8 cellular contexts compared by ENCODE assay signal in genomic region chr2:73987109-73987947, GRCh38. TPM values are rescaled to one million over a fixed set of nuclear protein-coding genes. Genes with fewer than 3 reads are reported as not detected.
DNase-seq lines count a peak whose midpoint lies in the region; ATAC-seq, FAIRE-seq and TF ChIP-seq lines count a peak whose summit lies in the region.

No MANE protein-coding gene starts in this region.

- FAIRE-seq in HepG2 (lab: Jason Lieb, UNC) = no peak

- peak overlapping the region; percentile 42 for H3K9ac ChIP-seq in HepG2 (ENCODE audit: insufficient read depth, low read depth, low read length)

- H3K4me2 ChIP-seq in OCI-LY7 (ENCODE audit: low read length) (peak overlapping the region; percentile 85), HepG2 (ENCODE audit: low read depth, low read length) (peak overlapping the region; percentile 96)

- H3K27me3 ChIP-seq in HepG2 (ENCODE audit: control insufficient read depth in 1 of 2, insufficient read depth in 2 of 2, low read length in 2 of 2) = peaks cover 0 to 2% of the 10 kb centered on the region in 2 experiments; a peak in 1 of 5 replicates
- H3K27me3 ChIP-seq in stomach = no peaks in the 10 kb centered on the region

- peaks cover 64% of the 10 kb centered on the region for H3K79me2 ChIP-seq in OCI-LY7 (ENCODE audit: insufficient read depth, low read depth, low read length)
- H3K79me2 ChIP-seq in HepG2 (ENCODE audit: insufficient read depth, low read length) = peaks cover 61% of the 10 kb centered on the region

- no peaks in the 10 kb centered on the region for H3K9me2 ChIP-seq in OCI-LY7 (ENCODE audit: insufficient read depth, low read length)

- H3K4me3 ChIP-seq in OCI-LY7 (ENCODE audit: low read depth, low read length, poor library complexity, severe bottlenecking) (peak overlapping the region; percentile 67), astrocyte of the spinal cord (ENCODE audit: low read depth, low read length) (no peak overlapping the region), HepG2 (replicated peaks in 1 of 3; ENCODE audit: insufficient read depth in 1 of 3, low read depth in 2 of 3, low read length in 3 of 3) (peak overlapping the region; percentile 35 to 78 (median 67)), stomach (peak overlapping the region; percentile 8 to 65 (median 50))

- no peak overlapping the region for H2AFZ ChIP-seq in OCI-LY7 (ENCODE audit: low read length)
- no peak overlapping the region for H2AFZ ChIP-seq in HepG2 (ENCODE audit: low read length)

- TF ChIP-seq POLR2A in HepG2 (IDR thresholded peaks at IDR 0.05; ENCODE audit: insufficient read depth in 1 of 2, low read depth in 2 of 2, low read length in 2 of 2) (no peak), stomach (IDR thresholded peaks at IDR 0.05) (no peak)

- H3K9me3 ChIP-seq in OCI-LY7 (ENCODE audit: low read length) (peaks cover 6% of the 10 kb centered on the region; the same call in 1 of the 2 replicates), HepG2 (ENCODE audit: low read length) (no peaks in the 10 kb centered on the region), stomach (no peaks in the 10 kb centered on the region)

- peaks cover 62% of the 10 kb centered on the region for H3K36me3 ChIP-seq in OCI-LY7 (ENCODE audit: insufficient read depth, low read length)
- peaks cover 6 to 29% of the 10 kb centered on the region in 2 experiments for H3K36me3 ChIP-seq in HepG2 (replicated peaks in 1 of 2; ENCODE audit: control insufficient read depth in 1 of 2, insufficient read depth in 2 of 2, low read length in 2 of 2)
- H3K36me3 ChIP-seq in stomach = peaks cover 0 to 17% (median 0%) of the 10 kb centered on the region in 4 donors

- H3K27ac ChIP-seq in OCI-LY7 (ENCODE audit: low read depth, low read length, poor library complexity, severe bottlenecking) (no peak overlapping the region), HepG2 (ENCODE audit: extremely low read length, insufficient read depth, low read length) (no peak overlapping the region), stomach (peak overlapping the region in 2 of 5 donors; percentile 0 to 93)

- H3K4me1 ChIP-seq in OCI-LY7 (ENCODE audit: insufficient read depth, low read length, poor library complexity, severe bottlenecking) = peaks cover 52% of the 10 kb centered on the region
- H3K4me1 ChIP-seq in HepG2 (ENCODE audit: insufficient read depth, low read length) = peaks cover 68% of the 10 kb centered on the region
- peaks cover 44 to 73% (median 62%) of the 10 kb centered on the region in 4 donors for H3K4me1 ChIP-seq in stomach

- in situ Hi-C loops in astrocyte of the spinal cord (cut with HindIII; ENCODE audit: low sequenced_read_pairs) (no loop called here), HepG2 (cut with HindIII; ENCODE audit: extremely low pct_ligation_motif_present, low pct_unique_long_range_greater_than_20kb) (no loop called here), G401 (cut with HindIII; ENCODE audit: low sequenced_read_pairs) (no loop called here)

- POLR2A ChIA-PET in OCI-LY7 (lab: Charles Lee) (no interaction called here), HepG2 (lab: Yijun Ruan, JAX) (interaction anchor here (1.1 to 2.2 kb wide), 3 partner anchors 13 to 192 kb away, joined by 3 to 12 read pairs (median 5); partner anchors contain the start of gene MOB1A)

- CTCF ChIA-PET in OCI-LY7 (lab: Charles Lee; ENCODE audit: unreplicated experiment) = no interaction called here
- CTCF ChIA-PET in HepG2 (lab: Yijun Ruan, JAX; ENCODE audit: low intra/inter-chr PET ratio, low total read pairs) = no interaction called here

- no peak for TF ChIP-seq EP300 in HepG2 (IDR thresholded peaks at IDR 0.05; ENCODE audit: low read depth in 2 of 2, low read length in 2 of 2)
- no peak for TF ChIP-seq EP300 in HepG2 (CRISPR knock-in tag; IDR thresholded peaks at IDR 0.05; ENCODE audit: borderline replicate concordance)
- TF ChIP-seq EP300 in stomach (IDR thresholded peaks at IDR 0.05) = no peak

- intact Hi-C loops in OCI-LY7 (cut with micrococcal nuclease; ENCODE audit: unreplicated experiment) = loop anchor here (2.0 kb wide), 1 partner anchor 45 kb away; no protein-coding TSS in a partner anchor
- intact Hi-C loops in HepG2 (cut with micrococcal nuclease; ENCODE audit: unreplicated experiment) = no loop called here
- intact Hi-C loops in stomach (cut with DNase I; ENCODE audit: low total_unique reads) = no loop called here

- TF ChIP-seq RAD21 in HepG2 (CRISPR knock-in tag; IDR thresholded peaks at IDR 0.05) = peak; percentile 34; the same call in 1 of the 2 replicates

- BruUV-seq in OCI-LY7 (replicated peaks; lab: Mats Ljungman, UMichigan) (no TSS peak), HepG2 (replicated peaks; lab: Mats Ljungman, UMichigan) (no TSS peak)

- H4K20me1 ChIP-seq in OCI-LY7 (ENCODE audit: insufficient read depth, low read length) (no peaks in the 10 kb centered on the region), HepG2 (ENCODE audit: insufficient read depth, low read length) (peaks cover 7% of the 10 kb centered on the region; the same call in 1 of the 2 replicates)

- 65% methylated on average over 24 of the region's 24 CpGs for WGBS in HepG2 (ENCODE audit: low lambda C conversion rate)
- WGBS in stomach, 5 donors = 17 to 45% (median 19%) methylated on average over 23 to 24 of the region's 24 CpGs

- DNase-seq in EH (ENCODE audit: low read depth) (peak; percentile 53), OCI-LY7 (ENCODE audit: low spot score) (no peak), astrocyte of the spinal cord (ENCODE audit: low read depth, low spot score) (peak; percentile 56), HepG2 (ENCODE audit: low spot score) (no peak), stomach (peak; percentile 64), G401 (ENCODE audit: low spot score) (no peak), NCI-H2029 (lab: John Stamatoyannopoulos, UW) (no peak)

- TF ChIP-seq CTCF in OCI-LY7 (conservative IDR thresholded peaks at IDR 0.05; ENCODE audit: low read length) = no peak
- peak; percentile 53 for TF ChIP-seq CTCF in astrocyte of the spinal cord (IDR thresholded peaks at IDR 0.05; ENCODE audit: low read depth, low read length)
- TF ChIP-seq CTCF in HepG2 (CRISPR knock-in tag; IDR thresholded peaks at IDR 0.05) = peak; percentile 49
- TF ChIP-seq CTCF in stomach (IDR thresholded peaks at IDR 0.05) = peak in 4 of 7 experiments; percentile 19 to 34 (median 24)

- ATAC-seq in HepG2 (peak; percentile 37), HG03457 (IDR thresholded peaks at IDR 0.05; ENCODE audit: unreplicated experiment) (no peak)

TF ChIP-seq in HepG2, 621 proteins besides CTCF, POLR2A, EP300 and RAD21 (continues in another document):
- TF ChIP-seq MED13 (CRISPR knock-in tag; IDR thresholded peaks at IDR 0.05) = no peak
- TF ChIP-seq SMAD9 (CRISPR knock-in tag; IDR thresholded peaks at IDR 0.05) = no peak
- TF ChIP-seq POGZ (CRISPR knock-in tag; IDR thresholded peaks at IDR 0.05) = peak; percentile 36; the same call in 1 of the 2 replicates

RNA-seq across cellular contexts. Expression of gene TET3, which starts 2.6 kb away (rescaled TPM):
- total RNA-seq in OCI-LY7 (2014; rRNA removed; shearing (Covaris generic)) = 11.9 and 14.7 TPM in 2 replicates
- total RNA-seq in OCI-LY7 (2022) (24.8 and 25.2 TPM in 2 replicates), HepG2 (2016; rRNA removed; fragmentation: Illumina TruSeq; extraction: Trizol) (6.8 TPM in 2 replicates), stomach (10 to 100 TPM; 14.7 to 31.5 (median 17.8) TPM)
- total RNA-seq in HepG2 (2016; cell fraction: cytosol; rRNA removed; fragmentation: Illumina TruSeq; extraction: Trizol; ENCODE audit: low read depth) = 0.71 and 1.2 TPM in 2 replicates
- 6.1 and 7.2 TPM in 2 replicates for total RNA-seq in HepG2 (2016; cell fraction: insoluble cytoplasmic fraction; rRNA removed; fragmentation: Illumina TruSeq; extraction: Trizol)
- 2.4 and 2.7 TPM in 2 replicates for total RNA-seq in HepG2 (2016; cell fraction: membrane; rRNA removed; fragmentation: Illumina TruSeq; extraction: Trizol)
- 12.1 and 16.6 TPM in 2 replicates for total RNA-seq in HepG2 (2016; cell fraction: nucleus; rRNA removed; fragmentation: Illumina TruSeq; extraction: Trizol)
- polyA plus RNA-seq in HepG2 (2011; rRNA removed) (4.3 and 4.7 TPM in 2 replicates), stomach (1 to 10 TPM; 1.7 to 2.2 (median 1.8) TPM)
- 1.7 and 2.0 TPM in 2 replicates for polyA plus RNA-seq in HepG2 (2011; cell fraction: cytosol; rRNA removed)
- 19.7 and 21.9 TPM in 2 replicates for polyA plus RNA-seq in HepG2 (2011; cell fraction: nucleus; rRNA removed)
- 6.0 and 7.3 TPM in 2 replicates for polyA plus RNA-seq in HepG2 (2012)
- 0.26 and 0.32 TPM in 2 replicates for polyA plus RNA-seq in HepG2 (2016; cell fraction: cytosol; fragmentation: Illumina TruSeq; extraction: Trizol; ENCODE audit: low read depth)
- polyA plus RNA-seq in HepG2 (2016; cell fraction: insoluble cytoplasmic fraction; fragmentation: Illumina TruSeq; extraction: Trizol; ENCODE audit: low read depth) = 4.5 and 5.7 TPM in 2 replicates
- polyA plus RNA-seq in HepG2 (2016; cell fraction: membrane; fragmentation: Illumina TruSeq; extraction: Trizol; ENCODE audit: low read depth) = 0.63 and 0.87 TPM in 2 replicates
- 24.0 and 27.9 TPM in 2 replicates for polyA plus RNA-seq in HepG2 (2016; cell fraction: nucleus; fragmentation: Illumina TruSeq; extraction: Trizol; ENCODE audit: insufficient read depth, low read depth)
- polyA minus RNA-seq in HepG2 (2011; rRNA and poly(A)+ RNA removed; ENCODE audit: low replicate concordance) = 7.6 and 10.7 TPM in 2 replicates
- polyA minus RNA-seq in HepG2 (2011; cell fraction: cytosol; rRNA and poly(A)+ RNA removed) = 3.4 and 4.2 TPM in 2 replicates
- polyA minus RNA-seq in HepG2 (2011; cell fraction: nucleus; rRNA and poly(A)+ RNA removed) = 14.0 and 14.5 TPM in 2 replicates
- total RNA-seq in G401 (2014; rRNA removed; shearing (Covaris generic)) = 2.0 and 3.7 TPM in 2 replicates

Comparison
In these comparisons a context has a peak if more than half of its experiments do, and no peak if none do; other contexts are left out.
1. DNase-seq: peak in EH (single experiment), astrocyte of the spinal cord (single experiment) and stomach (single experiment); none in OCI-LY7 (single experiment), HepG2 (single experiment), G401 (single experiment) and NCI-H2029 (single experiment).